ENCODE assay signal across 28 cellular contexts in genomic region chr1:23150742-23151141, GRCh38.
"Had no signal": no experiment of that assay in that cellular context is flagged by ENCODE, and none has a peak within 500 bp of the region (broad histone marks: within the 10 kb centered on the region; RNA-seq: fewer than 3 reads in every experiment).

No MANE protein-coding gene starts in this region.

- DNase-seq: activated CD4-positive, alpha-beta memory T cell treated with anti-CD3 and anti-CD28 coated beads, Interleukin-2, amount 10 ng/mL, durations not matched to agents 7 days and 5 days; activated CD4-positive, alpha-beta T cell treated with anti-CD3 and anti-CD28 coated beads for 36 hours; activated CD4-positive, alpha-beta T cell treated with anti-CD3 and anti-CD28 coated beads, Interleukin-2, amount 50 U/mL, for 1 hour; activated gamma-delta T cell; activated naive CD4-positive, alpha-beta T cell treated with anti-CD3 and anti-CD28 coated beads for 36 hours; activated T-cell treated with anti-CD3 and anti-CD28 coated beads for 4 hours; activated T-cell treated with anti-CD3 and anti-CD28 coated beads, Interleukin-2, amount 50 U/mL, for 48 hours; amygdala; Karpas-422; NCI-H1694; NCI-H2029; NCI-H345; NCI-H510A; NCI-H526 treated with DMSO at 0.1 percent for 48 hours; NCI-H82; NK-92 treated with Interleukin-12 subunit alpha and Interleukin-12 subunit beta, amount 100 ng/mL, for 24 hours; OCI-M1; SHP77 treated with DMSO at 0.1 percent for 48 hours; T-helper 2 cell; T1000; WERI-Rb-1 had no signal

- H3K9me3 Mint-ChIP-seq: activated CD4-positive, alpha-beta memory T cell treated with anti-CD3 and anti-CD28 coated beads, Interleukin-2, amount 10 ng/mL, durations not matched to agents 7 days and 5 days; activated naive CD4-positive, alpha-beta T cell treated with anti-CD3 and anti-CD28 coated beads for 36 hours; activated T-helper 17 cell treated with anti-CD3 and anti-CD28 coated beads, Interleukin-2, amount 50 U/mL, for 72 hours; brain had no signal

- H3K36me3 ChIP-seq: cardiac muscle cell had no signal

- H3K27me3 ChIP-seq: cardiac muscle cell had no signal

- H3K27ac ChIP-seq: cardiac muscle cell, WERI-Rb-1 had no signal

- H3K27ac Mint-ChIP-seq: activated CD4-positive, alpha-beta memory T cell treated with anti-CD3 and anti-CD28 coated beads, Interleukin-2, amount 10 ng/mL, durations not matched to agents 7 days and 5 days; activated naive CD4-positive, alpha-beta T cell treated with anti-CD3 and anti-CD28 coated beads for 36 hours; activated naive CD8-positive, alpha-beta T cell; activated T-helper 17 cell treated with anti-CD3 and anti-CD28 coated beads, Interleukin-2, amount 50 U/mL, for 72 hours; brain had no signal

- H3K4me3 Mint-ChIP-seq: activated CD4-positive, alpha-beta memory T cell treated with anti-CD3 and anti-CD28 coated beads, Interleukin-2, amount 10 ng/mL, durations not matched to agents 7 days and 5 days; activated CD4-positive, alpha-beta T cell treated with anti-CD3 and anti-CD28 coated beads for 36 hours; activated naive CD4-positive, alpha-beta T cell treated with anti-CD3 and anti-CD28 coated beads for 36 hours; activated naive CD8-positive, alpha-beta T cell; activated T-helper 17 cell treated with anti-CD3 and anti-CD28 coated beads, Interleukin-2, amount 50 U/mL, for 72 hours; brain had no signal

- FAIRE-seq: astrocyte, K562 had no signal

- ATAC-seq: activated CD4-positive, alpha-beta T cell treated with anti-CD3 and anti-CD28 coated beads for 36 hours; activated T-helper 17 cell treated with anti-CD3 and anti-CD28 coated beads, Interleukin-2, amount 50 U/mL, for 72 hours; K562; Panc1 had no signal

- H3K27me3 Mint-ChIP-seq: activated CD4-positive, alpha-beta memory T cell treated with anti-CD3 and anti-CD28 coated beads, Interleukin-2, amount 10 ng/mL, durations not matched to agents 7 days and 5 days; activated CD4-positive, alpha-beta T cell treated with anti-CD3 and anti-CD28 coated beads for 36 hours; activated naive CD8-positive, alpha-beta T cell; activated T-helper 17 cell treated with anti-CD3 and anti-CD28 coated beads, Interleukin-2, amount 50 U/mL, for 72 hours; brain had no signal

- H3K4me3 ChIP-seq: cardiac muscle cell, K562 had no signal
